1 cellular context compared by ENCODE assay signal in the genomic region with DNA sequence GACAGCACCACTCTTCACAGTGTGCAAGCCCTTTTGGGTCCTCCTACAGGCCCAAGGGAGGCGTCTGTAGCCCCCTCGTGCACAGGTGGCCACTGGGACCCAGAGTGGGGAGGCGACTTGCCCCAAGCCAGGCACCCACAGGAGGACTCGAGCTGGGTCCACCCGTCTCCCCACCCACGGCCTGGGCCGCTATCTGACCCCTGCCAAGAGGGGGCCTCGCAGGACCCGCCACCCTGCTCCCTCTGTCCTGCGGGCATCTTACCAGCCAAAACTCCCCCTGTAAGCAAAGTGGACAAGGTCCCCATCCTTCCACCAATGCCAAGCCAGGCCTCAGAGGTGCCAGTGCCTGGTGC.
TF ChIP-seq lines count a peak whose summit lies in the region.

No MANE protein-coding gene starts in this region.

TF ChIP-seq in GM23338, 12 proteins besides CTCF, POLR2A, EP300 and RAD21 (continued from another document):
- TF ChIP-seq NANOG (IDR thresholded peaks at IDR 0.05; ENCODE audit: borderline replicate concordance): no peak
